Comparison of ENCODE assay signal across 27 cellular contexts in genomic region chr19:50507376-50507775, GRCh38. TPM values are rescaled to one million over a fixed set of nuclear protein-coding genes. Genes with fewer than 3 reads are reported as not detected.
"Had no signal": no experiment of that assay in that cellular context is flagged by ENCODE, and none has a peak within 500 bp of the region (broad histone marks: within the 10 kb centered on the region; RNA-seq: fewer than 3 reads in every experiment).

No MANE protein-coding gene starts in this region.

- H3K27me3 ChIP-seq: colonic mucosa, foreskin keratinocyte, left lung, ovary, sigmoid colon, upper lobe of right lung had no signal

- H3K27ac ChIP-seq: colonic mucosa, foreskin keratinocyte, left lung, ovary, sigmoid colon, SK-N-MC, thoracic aorta, upper lobe of right lung had no signal

- H3K27me3 Mint-ChIP-seq: activated naive CD8-positive, alpha-beta T cell treated with anti-CD3 and anti-CD28 coated beads, Interleukin-2, amount 10 ng/mL, durations not matched to agents 7 days and 5 days; brain; naive B cell; stimulated activated naive B cell treated with anti-CD40 and anti-IgM and Interleukin-4, amounts not matched to agents 10 μg/mL and 1 μg/mL and 100 μg/mL, for 72 hours had no signal

- ATAC-seq: foreskin keratinocyte; left lung; mucosa of descending colon; stimulated activated naive B cell treated with anti-CD40 and anti-IgM and Interleukin-4, amounts not matched to agents 10 μg/mL and 1 μg/mL and 100 μg/mL, for 72 hours; upper lobe of right lung had no signal

- H3K27ac Mint-ChIP-seq: endodermal cell had no signal

- H3K9me3 ChIP-seq: colonic mucosa, left lung, mucosa of descending colon, ovary, sigmoid colon, thoracic aorta, upper lobe of right lung had no signal

- H3K4me1 ChIP-seq: colonic mucosa, foreskin keratinocyte had no signal

- H3K4me3 ChIP-seq: colonic mucosa, left lung, mucosa of descending colon, ovary, sigmoid colon, SK-N-MC, thoracic aorta, upper lobe of right lung had no signal

- H3K4me3 Mint-ChIP-seq: activated naive CD8-positive, alpha-beta T cell treated with anti-CD3 and anti-CD28 coated beads, Interleukin-2, amount 10 ng/mL, durations not matched to agents 7 days and 5 days; endodermal cell; naive B cell; stimulated activated naive B cell treated with anti-CD40 and anti-IgM and Interleukin-4, amounts not matched to agents 10 μg/mL and 1 μg/mL and 100 μg/mL, for 72 hours had no signal

- H3K9me3 Mint-ChIP-seq: activated naive CD8-positive, alpha-beta T cell treated with anti-CD3 and anti-CD28 coated beads, Interleukin-2, amount 10 ng/mL, durations not matched to agents 7 days and 5 days; endodermal cell; stimulated activated naive B cell treated with anti-CD40 and anti-IgM and Interleukin-4, amounts not matched to agents 10 μg/mL and 1 μg/mL and 100 μg/mL, for 72 hours had no signal

- DNase-seq: activated CD4-positive, alpha-beta T cell treated with anti-CD3 and anti-CD28 coated beads, Interleukin-2, amount 50 U/mL, for 1 hour; activated CD4-positive, CD25-positive, alpha-beta regulatory T cell; activated CD8-positive, alpha-beta memory T cell treated with anti-CD3 and anti-CD28 coated beads for 24 hours; activated CD8-positive, alpha-beta memory T cell treated with anti-CD3 and anti-CD28 coated beads, Interleukin-2, amount 50 U/mL, for 48 hours; activated gamma-delta T cell treated with Interleukin-2 at 50 U/mL for 16 hours; activated naive CD8-positive, alpha-beta T cell treated with anti-CD3 and anti-CD28 coated beads, Interleukin-2, amount 10 ng/mL, durations not matched to agents 7 days and 5 days; activated T-cell treated with anti-CD3 and anti-CD28 coated beads, Interleukin-2, amount 50 U/mL, for 48 hours; caudate nucleus; colonic mucosa; endodermal cell; foreskin keratinocyte; mesenchymal stem cell; naive B cell; ovary; sigmoid colon; stimulated activated CD4-positive, alpha-beta T cell treated with anti-CD3 and anti-CD28 coated beads, Interleukin-4, amount 100 ng/mL, for 4 hours; stimulated activated naive B cell treated with anti-CD40 and anti-IgM and Interleukin-4, amounts not matched to agents 10 μg/mL and 1 μg/mL and 100 μg/mL, for 72 hours; T-helper 9 cell; upper lobe of right lung had no signal

- H3K36me3 ChIP-seq: colonic mucosa, ovary, thoracic aorta, upper lobe of right lung had no signal

RNA-seq across cellular contexts. Expression of gene ASPDH, which starts 6.3 kb away (rescaled TPM):
- total RNA-seq: activated naive CD8-positive, alpha-beta T cell treated with anti-CD3 and anti-CD28 coated beads, Interleukin-2, amount 10 ng/mL, durations not matched to agents 7 days and 5 days; colonic mucosa; endodermal cell; epithelial cell of proximal tubule; fibroblast of lung; foreskin keratinocyte; kidney epithelial cell; left lung; mucosa of descending colon; ovary; sigmoid colon; thoracic aorta; upper lobe of right lung had no signal
- polyA plus RNA-seq: fibroblast of lung, foreskin keratinocyte, ovary, sigmoid colon had no signal
